In the genomic region with DNA sequence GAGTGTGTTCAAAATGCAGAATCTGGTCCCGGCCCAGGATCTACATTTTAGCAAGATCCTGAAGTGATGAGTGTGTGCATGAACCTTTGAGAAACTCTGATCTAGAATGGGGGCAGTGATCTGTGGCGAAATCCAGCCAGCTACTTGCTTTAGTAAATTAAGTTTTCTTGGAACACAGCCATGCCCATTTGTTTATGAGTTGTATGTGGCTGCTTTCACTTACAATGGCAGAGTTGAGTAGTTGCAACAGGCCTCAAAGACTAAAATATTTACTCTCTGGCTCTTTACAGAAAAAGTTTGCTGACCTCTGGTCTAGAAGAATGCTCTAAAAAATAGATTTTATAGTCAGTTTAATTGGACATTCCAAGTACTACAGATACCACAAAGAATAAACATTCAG, we compare ENCODE assay signal across 20 cellular contexts.
DNase-seq lines count a peak whose midpoint lies in the region; ATAC-seq and TF ChIP-seq lines count a peak whose summit lies in the region.
"Had no signal": no experiment of that assay in that cellular context is flagged by ENCODE, and none has a peak within 500 bp of the region (broad histone marks: within the 10 kb centered on the region; RNA-seq: fewer than 3 reads in every experiment).

No MANE protein-coding gene starts in this region.

- peak overlapping the region; percentile 20 for H3K14ac ChIP-seq in trophoblast cell (ENCODE audit: low read length)

- no peak overlapping the region for H3K23ac ChIP-seq in trophoblast cell (ENCODE audit: low read length)

- peak overlapping the region; percentile 50 for H3K18ac ChIP-seq in trophoblast cell (ENCODE audit: low read length)

- H3K36me3 ChIP-seq in PC-3 (ENCODE audit: low read depth, low read length), result no peaks in the 10 kb centered on the region
- H3K36me3 ChIP-seq in fibroblast of lung (ENCODE audit: control insufficient read depth, insufficient read depth, low read length), result no peaks in the 10 kb centered on the region
- no peaks in the 10 kb centered on the region for H3K36me3 ChIP-seq in trophoblast cell (ENCODE audit: control insufficient read depth in 1 of 2, insufficient read depth in 2 of 2, low read length in 2 of 2)
- H3K36me3 ChIP-seq: brain microvascular endothelial cell, heart right ventricle, tibial artery had no signal

- DNase-seq in EL (peak; percentile 66), PC-3 (peak; percentile 49), fibroblast of lung (ENCODE audit: low read depth in 2 of 2) (peak; percentile 41 to 94), trophoblast cell (no peak), NCI-H2171 (lab: John Stamatoyannopoulos, UW) (no peak), iPS-NIHi11 (ENCODE audit: low spot score) (no peak)
- no peak for DNase-seq in effector CD8-positive, alpha-beta T cell (lab: John Stamatoyannopoulos, UW)
- DNase-seq: activated CD8-positive, alpha-beta memory T cell treated with anti-CD3 and anti-CD28 coated beads, Interleukin-2, amount 10 ng/mL, durations not matched to agents 7 days and 5 days; activated gamma-delta T cell treated with Interleukin-2 at 50 U/mL for 16 hours; brain microvascular endothelial cell; CD4-positive, CD25-positive, alpha-beta regulatory T cell; heart right ventricle; left colon; NCI-H2081 treated with DMSO at 0.1 percent for 48 hours; stimulated activated CD4-positive, alpha-beta T cell treated with anti-CD3 and anti-CD28 coated beads, Interleukin-2, amount 100 ng/mL, for 24 hours; stimulated activated CD8-positive, alpha-beta memory T cell treated with anti-CD3 and anti-CD28 coated beads, Interleukin-4, amount 100 ng/mL, for 48 hours; tibial artery had no signal

- CTCF ChIA-PET in PC-3 (lab: Charles Lee), result no interaction called here

- peak; percentile 54 for ATAC-seq in PC-3
- ATAC-seq in activated CD4-positive, CD25-positive, alpha-beta regulatory T cell treated with anti-CD3 and anti-CD28 coated beads, Interleukin-2, amount 50 U/mL, for 24 hours, result no peak
- ATAC-seq: activated CD8-positive, alpha-beta memory T cell treated with anti-CD3 and anti-CD28 coated beads, Interleukin-2, amount 10 ng/mL, durations not matched to agents 7 days and 5 days; heart right ventricle; left colon; WTC11 had no signal

- no peak overlapping the region for H4K8ac ChIP-seq in trophoblast cell (ENCODE audit: low read depth, low read length)

- BruUV-seq in PC-3 (replicated peaks; lab: Mats Ljungman, UMichigan), result no TSS peak

- peaks cover 15% of the 10 kb centered on the region for H3K4me1 ChIP-seq in PC-3 (ENCODE audit: insufficient read depth, low read length)
- no peaks in the 10 kb centered on the region for H3K4me1 ChIP-seq in fibroblast of lung (ENCODE audit: control insufficient read depth, extremely low read depth, insufficient read depth, low read length)
- peaks cover 7 to 9% of the 10 kb centered on the region in 2 experiments for H3K4me1 ChIP-seq in trophoblast cell (ENCODE audit: control insufficient read depth in 1 of 2, insufficient read depth in 2 of 2, low read length in 2 of 2)
- H3K4me1 ChIP-seq: heart right ventricle, tibial artery had no signal

- WGBS in trophoblast cell (ENCODE audit: extremely low coverage, insufficient coverage, insufficient read length), result no CpG with 5 or more reads among the region's 2 CpGs

- H3K9ac ChIP-seq in PC-3 (ENCODE audit: low read length) (no peak overlapping the region), fibroblast of lung (ENCODE audit: insufficient read depth, low read length) (no peak overlapping the region), trophoblast cell (ENCODE audit: low read length) (no peak overlapping the region)

- peak overlapping the region; percentile 75 for H2BK120ac ChIP-seq in trophoblast cell (ENCODE audit: insufficient read depth, low read length, poor library complexity)

- no peaks in the 10 kb centered on the region for H3K9me3 ChIP-seq in PC-3 (ENCODE audit: low read length)
- no peaks in the 10 kb centered on the region for H3K9me3 ChIP-seq in fibroblast of lung (ENCODE audit: control insufficient read depth, insufficient read depth, low read depth, low read length)
- H3K9me3 ChIP-seq in trophoblast cell (ENCODE audit: insufficient read depth, low read depth, low read length), result peaks cover 2% of the 10 kb centered on the region
- H3K9me3 ChIP-seq: heart right ventricle, tibial artery had no signal

- no peaks in the 10 kb centered on the region for H3K27me3 ChIP-seq in PC-3 (ENCODE audit: low read length)
- H3K27me3 ChIP-seq in fibroblast of lung (ENCODE audit: control insufficient read depth, insufficient read depth, low read length), result no peaks in the 10 kb centered on the region
- no peaks in the 10 kb centered on the region for H3K27me3 ChIP-seq in trophoblast cell (ENCODE audit: insufficient read depth, low read length)
- H3K27me3 ChIP-seq: brain microvascular endothelial cell, heart right ventricle, tibial artery had no signal

- intact Hi-C loops in PC-3 (cut with micrococcal nuclease), result no loop called here

- H3K4ac ChIP-seq in trophoblast cell (ENCODE audit: low read depth, low read length), result no peak overlapping the region

- no peaks in the 10 kb centered on the region for H3F3A ChIP-seq in PC-3 (ENCODE audit: low read length, unreplicated experiment)

- no peaks in the 10 kb centered on the region for H4K20me1 ChIP-seq in PC-3 (ENCODE audit: low read length)
- H4K20me1 ChIP-seq in fibroblast of lung (ENCODE audit: control insufficient read depth, extremely low read depth, insufficient read depth, low read length), result no peaks in the 10 kb centered on the region

- peak overlapping the region; percentile 79 for H2BK12ac ChIP-seq in trophoblast cell (ENCODE audit: low read length)

- H3K27ac ChIP-seq in PC-3 (ENCODE audit: low read length) (peak overlapping the region; percentile 32; the same call in 1 of the 2 replicates), fibroblast of lung (ENCODE audit: insufficient read depth, low read length) (no peak overlapping the region), trophoblast cell (ENCODE audit: low read depth, low read length) (no peak overlapping the region)
- H3K27ac ChIP-seq: brain microvascular endothelial cell, heart right ventricle, HL-60, tibial artery had no signal

- H3K79me2 ChIP-seq in PC-3 (ENCODE audit: low read length) (no peaks in the 10 kb centered on the region), fibroblast of lung (ENCODE audit: control insufficient read depth, insufficient read depth, low read length) (no peaks in the 10 kb centered on the region), trophoblast cell (ENCODE audit: control insufficient read depth, insufficient read depth, low read length, poor library complexity) (no peaks in the 10 kb centered on the region)

- H3K4me2 ChIP-seq in PC-3 (ENCODE audit: low read length) (peak overlapping the region; percentile 8; the same call in 1 of the 2 replicates), fibroblast of lung (ENCODE audit: extremely low read depth, insufficient read depth, low read length) (no peak overlapping the region), trophoblast cell (ENCODE audit: low read length) (no peak overlapping the region)

- 0 out of 2 replicates have a peak overlapping the region, but pooled peaks have one; percentile 42 for H2AFZ ChIP-seq in PC-3 (ENCODE audit: low read length)
- H2AFZ ChIP-seq in fibroblast of lung (ENCODE audit: low read length), result no peak overlapping the region
- no peak overlapping the region for H2AFZ ChIP-seq in trophoblast cell (ENCODE audit: insufficient read depth, low read length, poor library complexity)

- no peak overlapping the region for H3K4me3 ChIP-seq in PC-3 (ENCODE audit: low read length)
- no peak overlapping the region for H3K4me3 ChIP-seq in fibroblast of lung (replicated peaks in 1 of 4; ENCODE audit: control extremely low read depth in 1 of 4, insufficient read depth in 1 of 4, low read depth in 3 of 4, low read length in 4 of 4)
- H3K4me3 ChIP-seq in trophoblast cell (ENCODE audit: low read depth, low read length), result no peak overlapping the region
- H3K4me3 ChIP-seq: heart right ventricle, tibial artery had no signal

- no peak for TF ChIP-seq CTCF in PC-3 (conservative IDR thresholded peaks at IDR 0.05; ENCODE audit: low read depth, low read length)
- no peak for TF ChIP-seq CTCF in fibroblast of lung (conservative IDR thresholded peaks at IDR 0.05 in 1 of 2, IDR thresholded peaks at IDR 0.05 in 1 of 2; ENCODE audit: low read depth in 1 of 2, low read length in 2 of 2)

- H2BK5ac ChIP-seq in trophoblast cell (ENCODE audit: low read depth, low read length, poor library complexity), result peak overlapping the region; percentile 11

- H3K9me2 ChIP-seq in PC-3 (replicated peaks; ENCODE audit: low read length), result no peaks in the 10 kb centered on the region

- no peak overlapping the region for H2AK5ac ChIP-seq in trophoblast cell (ENCODE audit: low read length)

- peak overlapping the region; percentile 54 for H4K91ac ChIP-seq in trophoblast cell (ENCODE audit: low read depth, low read length)

- H4K12ac ChIP-seq in trophoblast cell (ENCODE audit: low read depth, low read length), result no peak overlapping the region

- peaks cover 3% of the 10 kb centered on the region for H3K79me1 ChIP-seq in trophoblast cell (ENCODE audit: low read length)

- POLR2A ChIA-PET in PC-3 (lab: Charles Lee; ENCODE audit: unreplicated experiment), result no interaction called here

Comparison
In these comparisons a context has a peak if more than half of its experiments do, and no peak if none do; other contexts are left out.
1. DNase-seq: peak in EL (single experiment), PC-3 (single experiment) and fibroblast of lung (2 of 2); none in trophoblast cell (0 of 2), NCI-H2171 (single experiment), iPS-NIHi11 (single experiment) and effector CD8-positive, alpha-beta T cell (single experiment).